Comparison of ENCODE assay signal across 1 cellular context in the genomic region with DNA sequence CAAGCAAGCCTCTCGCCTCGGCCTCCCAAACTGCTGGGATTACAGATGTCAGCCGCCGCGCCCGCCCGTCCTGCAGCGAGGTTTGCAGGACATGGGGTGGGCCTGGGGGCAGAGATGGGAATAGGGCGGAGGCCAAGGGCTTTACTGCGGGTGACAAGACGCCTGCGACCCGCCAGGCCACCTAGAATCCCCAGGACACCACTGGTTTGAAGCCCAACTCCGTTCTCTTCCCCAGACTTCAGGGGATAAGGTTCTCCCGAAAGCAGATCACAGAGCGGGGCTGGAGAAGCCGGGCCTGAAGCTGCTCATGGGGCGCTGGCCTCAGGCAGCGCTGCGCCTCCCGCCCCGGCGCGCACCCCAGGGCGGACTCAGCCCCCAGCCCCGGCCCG.
TF ChIP-seq lines count a peak whose summit lies in the region.

No MANE protein-coding gene starts in this region.

TF ChIP-seq in endothelial cell of umbilical vein, 7 proteins besides CTCF, POLR2A, EP300 and RAD21:
- no peak for TF ChIP-seq MYC (IDR thresholded peaks at IDR 0.05; ENCODE audit: low read depth, low read length)
- TF ChIP-seq FOS (IDR thresholded peaks at IDR 0.05; ENCODE audit: borderline replicate concordance, insufficient read depth, low read length) = no peak
- TF ChIP-seq, protein P1, sequence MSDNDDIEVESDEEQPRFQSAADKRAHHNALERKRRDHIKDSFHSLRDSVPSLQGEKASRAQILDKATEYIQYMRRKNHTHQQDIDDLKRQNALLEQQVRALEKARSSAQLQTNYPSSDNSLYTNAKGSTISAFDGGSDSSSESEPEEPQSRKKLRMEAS (IDR thresholded peaks at IDR 0.05; ENCODE audit: insufficient read depth, insufficient read length) = no peak
- no peak for TF ChIP-seq EZH2 (IDR thresholded peaks at IDR 0.05; ENCODE audit: borderline replicate concordance, low read depth, low read length, severe bottlenecking)
- no peak for TF ChIP-seq GATA2 (IDR thresholded peaks at IDR 0.05; ENCODE audit: insufficient read depth, insufficient read length, low read depth, low read length)
